Comparison of ENCODE assay signal across 15 cellular contexts in genomic region chr12:79408665-79409064, GRCh38.
A peak's percentile ranks its signal among the peaks of the same experiment; 100 is the strongest.
DNase-seq lines count a peak whose midpoint lies in the region; ATAC-seq, FAIRE-seq and TF ChIP-seq lines count a peak whose summit lies in the region.
"Had no signal": no experiment of that assay in that cellular context is flagged by ENCODE, and none has a peak within 500 bp of the region (broad histone marks: within the 10 kb centered on the region; RNA-seq: fewer than 3 reads in every experiment).

No MANE protein-coding gene starts in this region.

- H4K20me1 ChIP-seq in HepG2 (ENCODE audit: insufficient read depth, low read length) (no peaks in the 10 kb centered on the region), keratinocyte (ENCODE audit: control insufficient read depth, extremely low read depth, insufficient read depth, low read length) (no peaks in the 10 kb centered on the region)

- no peak for TF ChIP-seq RAD21 in HepG2 (CRISPR knock-in tag; IDR thresholded peaks at IDR 0.05)

- WGBS in HepG2 (ENCODE audit: low lambda C conversion rate): 25% methylated on average over 4 of the region's 4 CpGs
- 72% methylated on average over 4 of the region's 4 CpGs for WGBS in right lobe of liver (ENCODE audit: insufficient coverage, low coverage, low lambda C conversion rate, missing lambda C conversion rate)

- H3K9me3 ChIP-seq in HepG2 (ENCODE audit: low read length): no peaks in the 10 kb centered on the region
- H3K9me3 ChIP-seq in right lobe of liver: no peaks in the 10 kb centered on the region
- H3K9me3 ChIP-seq in adipocyte (ENCODE audit: control insufficient read depth, low read length): no peaks in the 10 kb centered on the region
- H3K9me3 ChIP-seq in keratinocyte (ENCODE audit: control insufficient read depth, low read depth, low read length): no peaks in the 10 kb centered on the region
- H3K9me3 ChIP-seq in uterus: no peaks in the 10 kb centered on the region
- H3K9me3 ChIP-seq: left ventricle myocardium inferior, MG63 had no signal

- BruUV-seq in HepG2 (replicated peaks; lab: Mats Ljungman, UMichigan): no TSS peak

- H3K4me1 ChIP-seq in HepG2 (ENCODE audit: insufficient read depth, low read length) (peaks cover 8% of the 10 kb centered on the region; the same call in 1 of the 2 replicates), right lobe of liver (no peaks in the 10 kb centered on the region), adipocyte (ENCODE audit: control insufficient read depth, insufficient read depth, low read length) (peaks cover 27% of the 10 kb centered on the region), keratinocyte (ENCODE audit: control insufficient read depth, extremely low read depth, insufficient read depth, low read length) (peaks cover 31% of the 10 kb centered on the region), uterus (peaks cover 0 to 4% of the 10 kb centered on the region in 2 donors)

- in situ Hi-C loops in HepG2 (cut with HindIII; ENCODE audit: extremely low pct_ligation_motif_present, low pct_unique_long_range_greater_than_20kb): loop anchor here (5.0 to 10.0 kb wide), 2 partner anchors 776 to 859 kb away; no protein-coding TSS in a partner anchor

- POLR2A ChIA-PET in HepG2 (lab: Yijun Ruan, JAX): no interaction called here

- ATAC-seq in HepG2 (no peak), right lobe of liver (no peak), GM19463 (IDR thresholded peaks at IDR 0.05; ENCODE audit: unreplicated experiment) (no peak)
- ATAC-seq: activated CD8-positive, alpha-beta T cell treated with anti-CD3 and anti-CD28 coated beads for 36 hours had no signal

- intact Hi-C loops in HepG2 (cut with micrococcal nuclease; ENCODE audit: unreplicated experiment): loop anchor here (1.0 to 5.0 kb wide), 5 partner anchors 330 to 862 kb away; no protein-coding TSS in a partner anchor
- intact Hi-C loops in right lobe of liver (cut with DNase I): no loop called here
- intact Hi-C loops in uterus (cut with DNase I; ENCODE audit: low total_unique reads): no loop called here

- CTCF ChIA-PET in HepG2 (lab: Yijun Ruan, JAX; ENCODE audit: low intra/inter-chr PET ratio, low total read pairs): interaction anchor here (1.3 to 2.1 kb wide), 3 partner anchors 139 to 861 kb away, joined by 3 to 14 read pairs (median 7); no protein-coding TSS in a partner anchor

- no peak overlapping the region for H3K4me3 ChIP-seq in HepG2 (replicated peaks in 1 of 3; ENCODE audit: insufficient read depth in 1 of 3, low read depth in 2 of 3, low read length in 3 of 3)
- H3K4me3 ChIP-seq in right lobe of liver: no peak overlapping the region
- H3K4me3 ChIP-seq in adipocyte (ENCODE audit: low read length): no peak overlapping the region
- no peak overlapping the region for H3K4me3 ChIP-seq in keratinocyte (ENCODE audit: control insufficient read depth in 2 of 3, extremely low read depth in 1 of 3, insufficient read depth in 2 of 3, low read depth in 1 of 3, low read length in 3 of 3)
- H3K4me3 ChIP-seq in uterus: no peak overlapping the region
- H3K4me3 ChIP-seq: left ventricle myocardium inferior, MG63 had no signal

- FAIRE-seq in HepG2 (lab: Jason Lieb, UNC): no peak
- no peak for FAIRE-seq in keratinocyte (lab: Jason Lieb, UNC)
- FAIRE-seq: GM12892 had no signal

- TF ChIP-seq EP300 in HepG2 (IDR thresholded peaks at IDR 0.05; ENCODE audit: low read depth in 2 of 2, low read length in 2 of 2): no peak
- no peak for TF ChIP-seq EP300 in HepG2 (CRISPR knock-in tag; IDR thresholded peaks at IDR 0.05; ENCODE audit: borderline replicate concordance)

- H3K9ac ChIP-seq in HepG2 (ENCODE audit: insufficient read depth, low read depth, low read length) (no peak overlapping the region), adipocyte (ENCODE audit: low read length) (peak overlapping the region; percentile 68), keratinocyte (ENCODE audit: control insufficient read depth, extremely low read depth, insufficient read depth, low read length) (no peak overlapping the region)

- dilution Hi-C loops in keratinocyte (cut with MboI; ENCODE audit: extremely low pct_ligation_motif_present, low sequenced_read_pairs): no loop called here

- H3K9me1 ChIP-seq in keratinocyte (ENCODE audit: control insufficient read depth, extremely low read depth, insufficient read depth, low read length): no peaks in the 10 kb centered on the region

- H3K27me3 ChIP-seq in HepG2 (ENCODE audit: control insufficient read depth in 1 of 2, insufficient read depth in 2 of 2, low read length in 2 of 2) (no peaks in the 10 kb centered on the region), right lobe of liver (no peaks in the 10 kb centered on the region), adipocyte (replicated peaks; ENCODE audit: control insufficient read depth, insufficient read depth, low read length) (no peaks in the 10 kb centered on the region), keratinocyte (ENCODE audit: control insufficient read depth, extremely low read depth, insufficient read depth, low read length) (no peaks in the 10 kb centered on the region), uterus (no peaks in the 10 kb centered on the region)
- H3K27me3 ChIP-seq: MG63 had no signal

- DNase-seq in HepG2 (ENCODE audit: low spot score) (no peak), right lobe of liver (no peak), adipocyte (ENCODE audit: low read depth) (no peak), keratinocyte (ENCODE audit: low read depth, low spot score) (no peak), uterus (no peak), NCI-H2029 (lab: John Stamatoyannopoulos, UW) (no peak), substantia nigra (lab: John Stamatoyannopoulos, UW) (no peak)
- DNase-seq: DMS153, NCI-H2029 treated with DMSO at 0.1 percent for 48 hours had no signal

- H2AFZ ChIP-seq in HepG2 (ENCODE audit: low read length): no peak overlapping the region
- H2AFZ ChIP-seq in keratinocyte (ENCODE audit: control insufficient read depth, low read length): peak overlapping the region; percentile 68

- no peaks in the 10 kb centered on the region for H3K79me2 ChIP-seq in HepG2 (ENCODE audit: insufficient read depth, low read length)
- H3K79me2 ChIP-seq in keratinocyte (ENCODE audit: control insufficient read depth, insufficient read depth, low read length): no peaks in the 10 kb centered on the region

- no peaks in the 10 kb centered on the region for H3K36me3 ChIP-seq in HepG2 (replicated peaks in 1 of 2; ENCODE audit: control insufficient read depth in 1 of 2, insufficient read depth in 2 of 2, low read length in 2 of 2)
- H3K36me3 ChIP-seq in right lobe of liver: no peaks in the 10 kb centered on the region
- H3K36me3 ChIP-seq in adipocyte (ENCODE audit: control insufficient read depth, insufficient read depth, low read length, severe bottlenecking): no peaks in the 10 kb centered on the region
- H3K36me3 ChIP-seq in keratinocyte (ENCODE audit: control insufficient read depth in 2 of 2, extremely low read depth in 1 of 2, insufficient read depth in 2 of 2, low read length in 2 of 2): no peaks in the 10 kb centered on the region
- H3K36me3 ChIP-seq in uterus: no peaks in the 10 kb centered on the region
- H3K36me3 ChIP-seq: left ventricle myocardium inferior, MG63 had no signal

- TF ChIP-seq POLR2A in HepG2 (IDR thresholded peaks at IDR 0.05; ENCODE audit: insufficient read depth in 1 of 2, low read depth in 2 of 2, low read length in 2 of 2) (no peak), right lobe of liver (IDR thresholded peaks at IDR 0.05) (no peak), uterus (IDR thresholded peaks at IDR 0.05) (no peak)

- H3K4me2 ChIP-seq in HepG2 (ENCODE audit: low read depth, low read length): peak overlapping the region; percentile 19; the same call in 1 of the 2 replicates
- no peak overlapping the region for H3K4me2 ChIP-seq in keratinocyte (ENCODE audit: control insufficient read depth, extremely low read depth, insufficient read depth, low read depth, low read length)

- H3K27ac ChIP-seq in HepG2 (ENCODE audit: extremely low read length, insufficient read depth, low read length) (no peak overlapping the region), right lobe of liver (no peak overlapping the region), keratinocyte (ENCODE audit: control insufficient read depth, insufficient read depth, low read length) (no peak overlapping the region), uterus (peak overlapping the region; percentile 77 to 89), substantia nigra (ENCODE audit: low read depth, low read length, poor library complexity, severe bottlenecking) (no peak overlapping the region)
- H3K27ac ChIP-seq: left ventricle myocardium inferior, VCaP had no signal

- no peak for TF ChIP-seq CTCF in HepG2 (CRISPR knock-in tag; IDR thresholded peaks at IDR 0.05)
- no peak for TF ChIP-seq CTCF in right lobe of liver (IDR thresholded peaks at IDR 0.05)
- no peak for TF ChIP-seq CTCF in keratinocyte (optimal IDR thresholded peaks at IDR 0.05 in 1 of 3, IDR thresholded peaks at IDR 0.05 in 1 of 3, conservative IDR thresholded peaks at IDR 0.05 in 1 of 3; ENCODE audit: extremely low read depth in 1 of 3, insufficient read depth in 2 of 3, low read length in 3 of 3)
- TF ChIP-seq CTCF in uterus (IDR thresholded peaks at IDR 0.05): no peak

TF ChIP-seq in HepG2, 621 proteins besides CTCF, POLR2A, EP300 and RAD21 (continues in another document):
- TF ChIP-seq YEATS4 (CRISPR knock-in tag; IDR thresholded peaks at IDR 0.05; ENCODE audit: borderline replicate concordance) (no peak), ZNF724P (CRISPR knock-in tag; IDR thresholded peaks at IDR 0.05; ENCODE audit: borderline replicate concordance) (no peak), LRRFIP1 (CRISPR knock-in tag; conservative IDR thresholded peaks at IDR 0.05) (no peak), ZKSCAN8 (CRISPR knock-in tag; IDR thresholded peaks at IDR 0.05; ENCODE audit: borderline replicate concordance) (no peak), ONECUT2 (CRISPR knock-in tag; IDR thresholded peaks at IDR 0.05) (no peak)

Comparison
In these comparisons a context has a peak if more than half of its experiments do, and no peak if none do; other contexts are left out.
1. H3K27ac ChIP-seq: peak in uterus (2 of 2); none in HepG2 (single experiment), right lobe of liver (0 of 3), keratinocyte (single experiment) and substantia nigra (single experiment).